Comparison of ENCODE assay signal across 2 cellular contexts in the genomic region with DNA sequence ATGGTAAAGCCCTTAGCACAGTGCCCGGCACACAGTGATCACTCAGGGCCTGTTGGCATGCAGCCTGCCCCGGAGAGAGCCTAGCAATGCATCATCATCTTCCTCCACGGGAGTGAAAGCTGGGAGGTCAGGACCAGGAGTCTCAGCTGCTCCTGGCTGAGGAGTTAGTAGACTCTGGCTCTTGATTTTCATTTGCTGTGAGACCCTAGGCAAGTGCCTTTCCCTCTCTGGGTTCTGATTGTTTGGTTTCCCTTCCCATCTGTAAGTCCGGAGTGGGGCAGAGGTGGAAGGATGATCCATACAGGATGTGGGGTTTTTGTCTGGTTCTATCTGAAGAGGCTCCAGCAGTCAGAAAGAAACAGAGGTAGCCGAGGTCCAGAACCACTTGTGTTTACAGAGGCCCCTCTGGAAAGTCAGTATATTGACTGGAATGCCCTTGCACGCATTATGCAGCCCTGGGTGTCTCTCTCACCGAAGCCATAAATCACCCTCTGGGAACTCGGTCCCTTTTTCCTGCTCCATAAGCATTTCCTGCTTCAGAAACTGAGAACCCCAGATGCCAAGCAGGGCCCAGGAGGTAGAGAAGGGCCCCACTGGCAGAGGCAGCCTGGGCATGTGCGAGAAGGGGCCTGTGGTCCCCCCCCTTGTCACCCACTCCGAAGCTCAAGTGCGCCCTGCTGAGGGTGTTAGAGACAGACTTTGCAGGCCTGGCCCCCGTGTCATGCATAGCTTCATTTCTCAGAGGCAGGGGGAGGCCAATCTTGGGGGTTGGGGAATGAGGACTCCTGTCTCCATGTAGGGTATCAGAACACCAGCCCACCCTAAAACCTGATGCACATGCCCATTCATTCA.
TF ChIP-seq lines count a peak whose summit lies in the region.

No MANE protein-coding gene starts in this region.

TF ChIP-seq in HEK293, 187 proteins besides CTCF, POLR2A, EP300 and RAD21:
- TF ChIP-seq ZNF600 (tag by site-specific recombination; IDR thresholded peaks at IDR 0.05) (peak; percentile 45; the same call in 1 of the 2 replicates), ZNF768 (tag by site-specific recombination; IDR thresholded peaks at IDR 0.05) (0 out of 2 replicates have a peak, but pooled peaks have one; percentile 52), ZNF404 (tag by site-specific recombination; IDR thresholded peaks at IDR 0.05) (no peak), ZNF76 (tag by site-specific recombination; IDR thresholded peaks at IDR 0.05; ENCODE audit: borderline replicate concordance, low read depth) (no peak), ZBTB8A (tag by site-specific recombination; IDR thresholded peaks at IDR 0.05) (no peak), ZNF211 (tag by site-specific recombination; IDR thresholded peaks at IDR 0.05; ENCODE audit: low read depth) (no peak), KLF9 (tag by site-specific recombination; IDR thresholded peaks at IDR 0.05; ENCODE audit: low read depth) (no peak), ZNF174 (tag by site-specific recombination; IDR thresholded peaks at IDR 0.05) (no peak)
- TF ChIP-seq, protein P1, sequence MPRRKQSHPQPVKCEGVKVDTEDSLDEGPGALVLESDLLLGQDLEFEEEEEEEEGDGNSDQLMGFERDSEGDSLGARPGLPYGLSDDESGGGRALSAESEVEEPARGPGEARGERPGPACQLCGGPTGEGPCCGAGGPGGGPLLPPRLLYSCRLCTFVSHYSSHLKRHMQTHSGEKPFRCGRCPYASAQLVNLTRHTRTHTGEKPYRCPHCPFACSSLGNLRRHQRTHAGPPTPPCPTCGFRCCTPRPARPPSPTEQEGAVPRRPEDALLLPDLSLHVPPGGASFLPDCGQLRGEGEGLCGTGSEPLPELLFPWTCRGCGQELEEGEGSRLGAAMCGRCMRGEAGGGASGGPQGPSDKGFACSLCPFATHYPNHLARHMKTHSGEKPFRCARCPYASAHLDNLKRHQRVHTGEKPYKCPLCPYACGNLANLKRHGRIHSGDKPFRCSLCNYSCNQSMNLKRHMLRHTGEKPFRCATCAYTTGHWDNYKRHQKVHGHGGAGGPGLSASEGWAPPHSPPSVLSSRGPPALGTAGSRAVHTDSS (tag by site-specific recombination; IDR thresholded peaks at IDR 0.05), result peak; percentile 48; the same call in 1 of the 2 replicates

TF ChIP-seq in H1, 55 proteins besides CTCF, POLR2A, EP300 and RAD21:
- no peak for TF ChIP-seq SAP30 (IDR thresholded peaks at IDR 0.05; ENCODE audit: insufficient read depth, insufficient replicate concordance, low read length)
- TF ChIP-seq POLR2AphosphoS5 (IDR thresholded peaks at IDR 0.05; ENCODE audit: low read depth, low read length), result no peak
- TF ChIP-seq HDAC6 (IDR thresholded peaks at IDR 0.05; ENCODE audit: low read depth, low read length), result no peak
- TF ChIP-seq KDM4A (IDR thresholded peaks at IDR 0.05; ENCODE audit: low read depth, low read length, severe bottlenecking), result no peak
- TF ChIP-seq JUN (IDR thresholded peaks at IDR 0.05; ENCODE audit: low read depth, low read length), result no peak
